Comparison of ENCODE assay signal across 9 cellular contexts in genomic region chr9:15873573-15874177, GRCh38.
DNase-seq lines count a peak whose midpoint lies in the region; ATAC-seq, FAIRE-seq and TF ChIP-seq lines count a peak whose summit lies in the region.
"Had no signal": no experiment of that assay in that cellular context is flagged by ENCODE, and none has a peak within 500 bp of the region (broad histone marks: within the 10 kb centered on the region; RNA-seq: fewer than 3 reads in every experiment).

No MANE protein-coding gene starts in this region.

- WGBS in body of pancreas, 2 donors, result 4 to 8% methylated on average over 2 of the region's 2 CpGs
- 6% methylated on average over 2 of the region's 2 CpGs for WGBS in HepG2 (ENCODE audit: low lambda C conversion rate)

- H3K27ac ChIP-seq in HEK293 (ENCODE audit: extremely low read depth, low read depth, low read length) (no peak overlapping the region), body of pancreas (no peak overlapping the region), HepG2 (ENCODE audit: extremely low read length, insufficient read depth, low read length) (no peak overlapping the region)

- in situ Hi-C loops in HepG2 (cut with HindIII; ENCODE audit: extremely low pct_ligation_motif_present, low pct_unique_long_range_greater_than_20kb), result loop anchor here (25.0 kb wide), 1 partner anchor 1589 kb away; no protein-coding TSS in a partner anchor

- H4K20me1 ChIP-seq in HepG2 (ENCODE audit: insufficient read depth, low read length), result no peaks in the 10 kb centered on the region

- TF ChIP-seq EP300 in HepG2 (IDR thresholded peaks at IDR 0.05; ENCODE audit: low read depth in 2 of 2, low read length in 2 of 2), result no peak
- no peak for TF ChIP-seq EP300 in HepG2 (CRISPR knock-in tag; IDR thresholded peaks at IDR 0.05; ENCODE audit: borderline replicate concordance)

- FAIRE-seq in HepG2 (lab: Jason Lieb, UNC), result peak; percentile 18

- no TSS peak for BruUV-seq in HepG2 (replicated peaks; lab: Mats Ljungman, UMichigan)

- CTCF ChIA-PET in HEK293 (lab: Yijun Ruan, JAX) (interaction anchor here (0.6 to 2.7 kb wide), 15 partner anchors 9 to 1190 kb away, joined by 3 to 25 read pairs (median 3); no protein-coding TSS in a partner anchor), HepG2 (lab: Yijun Ruan, JAX; ENCODE audit: low intra/inter-chr PET ratio, low total read pairs) (interaction anchor here (0.8 to 1.6 kb wide), 2 partner anchors 260 to 1589 kb away, joined by 3 to 14 read pairs; no protein-coding TSS in a partner anchor)

- TF ChIP-seq CTCF in HEK293 (tag by site-specific recombination; IDR thresholded peaks at IDR 0.05) (0 out of 2 replicates have a peak, but pooled peaks have one; percentile 14), body of pancreas (IDR thresholded peaks at IDR 0.05) (peak; percentile 26 to 57 (median 55)), HepG2 (CRISPR knock-in tag; IDR thresholded peaks at IDR 0.05) (peak; percentile 61)

- no peaks in the 10 kb centered on the region for H3K79me2 ChIP-seq in HepG2 (ENCODE audit: insufficient read depth, low read length)

- DNase-seq in NCI-H2081 (lab: John Stamatoyannopoulos, UW) (peak; percentile 61 to 71), NCI-H2081 treated with DMSO at 0.1 percent for 48 hours (lab: John Stamatoyannopoulos, UW) (no peak), NCI-H2196 (lab: John Stamatoyannopoulos, UW; ENCODE audit: unreplicated experiment) (peak; percentile 82), body of pancreas (no peak), HepG2 (ENCODE audit: low spot score) (peak; percentile 33), GM19238 (ENCODE audit: insufficient read length, low spot score) (no peak)
- DNase-seq in activated CD8-positive, alpha-beta memory T cell treated with anti-CD3 and anti-CD28 coated beads, Interleukin-2, amount 50 U/mL, for 4 hours, result no peak
- DNase-seq: activated naive CD8-positive, alpha-beta T cell treated with anti-CD3 and anti-CD28 coated beads, Interleukin-2, amount 10 ng/mL, durations not matched to agents 7 days and 5 days had no signal

- TF ChIP-seq POLR2A in body of pancreas (IDR thresholded peaks at IDR 0.05) (no peak), HepG2 (IDR thresholded peaks at IDR 0.05; ENCODE audit: insufficient read depth in 1 of 2, low read depth in 2 of 2, low read length in 2 of 2) (no peak)

- POLR2A ChIA-PET in HEK293 (lab: Yijun Ruan, JAX), result no interaction called here
- POLR2A ChIA-PET in HepG2 (lab: Yijun Ruan, JAX), result no interaction called here

- H3K9me3 ChIP-seq in HEK293 (ENCODE audit: control insufficient read depth, insufficient read depth, low read depth, low read length), result no peaks in the 10 kb centered on the region
- no peaks in the 10 kb centered on the region for H3K9me3 ChIP-seq in body of pancreas
- H3K9me3 ChIP-seq in HepG2 (ENCODE audit: low read length), result no peaks in the 10 kb centered on the region

- peak; percentile 62 for ATAC-seq in body of pancreas
- ATAC-seq in HepG2, result peak; percentile 59; the same call in 2 of the 3 replicates

- no peak overlapping the region for H2AFZ ChIP-seq in HepG2 (ENCODE audit: low read length)

- no peaks in the 10 kb centered on the region for H3K4me1 ChIP-seq in HEK293 (ENCODE audit: control insufficient read depth, insufficient read depth, low read length)
- no peaks in the 10 kb centered on the region for H3K4me1 ChIP-seq in body of pancreas
- H3K4me1 ChIP-seq in HepG2 (ENCODE audit: insufficient read depth, low read length), result no peaks in the 10 kb centered on the region

- H3K36me3 ChIP-seq in HEK293 (ENCODE audit: control insufficient read depth in 2 of 2, insufficient read depth in 1 of 2, low read length in 2 of 2) (no peaks in the 10 kb centered on the region), body of pancreas (replicated peaks in 1 of 2; ENCODE audit: insufficient read depth in 1 of 2, low read depth in 2 of 2) (no peaks in the 10 kb centered on the region), HepG2 (replicated peaks in 1 of 2; ENCODE audit: control insufficient read depth in 1 of 2, insufficient read depth in 2 of 2, low read length in 2 of 2) (no peaks in the 10 kb centered on the region)

- intact Hi-C loops in body of pancreas (cut with DNase I) (no loop called here), HepG2 (cut with micrococcal nuclease; ENCODE audit: unreplicated experiment) (loop anchor here (1.0 to 10.0 kb wide), 3 partner anchors 161 to 1590 kb away; no protein-coding TSS in a partner anchor)

- no peak overlapping the region for H3K4me3 ChIP-seq in HEK293 (ENCODE audit: low read depth, low read length)
- H3K4me3 ChIP-seq in body of pancreas, result no peak overlapping the region
- no peak overlapping the region for H3K4me3 ChIP-seq in HepG2 (replicated peaks in 1 of 3; ENCODE audit: insufficient read depth in 1 of 3, low read depth in 2 of 3, low read length in 3 of 3)

- H3K27me3 ChIP-seq in body of pancreas (no peaks in the 10 kb centered on the region), HepG2 (ENCODE audit: control insufficient read depth in 1 of 2, insufficient read depth in 2 of 2, low read length in 2 of 2) (no peaks in the 10 kb centered on the region)

- no peak for TF ChIP-seq RAD21 in HepG2 (CRISPR knock-in tag; IDR thresholded peaks at IDR 0.05)

- no peak overlapping the region for H3K4me2 ChIP-seq in HepG2 (ENCODE audit: low read depth, low read length)

- H3K9ac ChIP-seq in HepG2 (ENCODE audit: insufficient read depth, low read depth, low read length), result no peak overlapping the region

TF ChIP-seq in HEK293, 187 proteins besides CTCF, POLR2A, EP300 and RAD21:
- no peak for TF ChIP-seq ZNF416 (tag by site-specific recombination; IDR thresholded peaks at IDR 0.05)
- TF ChIP-seq ZNF654 (tag by site-specific recombination; IDR thresholded peaks at IDR 0.05; ENCODE audit: low read depth), result peak; percentile 69

TF ChIP-seq in HepG2, 621 proteins besides CTCF, POLR2A, EP300 and RAD21:
- no peak for TF ChIP-seq MAX (IDR thresholded peaks at IDR 0.05)
- peak; percentile 63 for TF ChIP-seq STAG1 (CRISPR knock-in tag; IDR thresholded peaks at IDR 0.05)
- TF ChIP-seq NCOA1 (CRISPR knock-in tag; IDR thresholded peaks at IDR 0.05), result no peak
- TF ChIP-seq SETDB1 (CRISPR knock-in tag; IDR thresholded peaks at IDR 0.05; ENCODE audit: borderline replicate concordance), result no peak
- TF ChIP-seq SP1 (IDR thresholded peaks at IDR 0.05), result no peak
- TF ChIP-seq SP1 (CRISPR knock-in tag; IDR thresholded peaks at IDR 0.05), result no peak
- 0 out of 2 replicates have a peak, but pooled peaks have one; percentile 43 for TF ChIP-seq ARID3A (IDR thresholded peaks at IDR 0.05; ENCODE audit: low read depth, low read length)
- TF ChIP-seq MAFF (IDR thresholded peaks at IDR 0.05; ENCODE audit: low read depth, low read length), result no peak
- TF ChIP-seq TIGD3 (CRISPR knock-in tag; IDR thresholded peaks at IDR 0.05; ENCODE audit: borderline replicate concordance), result no peak
- TF ChIP-seq ZNF703 (CRISPR knock-in tag; IDR thresholded peaks at IDR 0.05; ENCODE audit: borderline replicate concordance), result no peak
- no peak for TF ChIP-seq KLF12 (CRISPR knock-in tag; IDR thresholded peaks at IDR 0.05; ENCODE audit: borderline replicate concordance)
- TF ChIP-seq SMC3 (IDR thresholded peaks at IDR 0.05; ENCODE audit: low read length), result peak; percentile 43; the same call in 1 of the 2 replicates
- TF ChIP-seq POLR2AphosphoS5 (IDR thresholded peaks at IDR 0.05; ENCODE audit: low read depth, low read length), result no peak

Comparison
In these comparisons a context has a peak if more than half of its experiments do, and no peak if none do; other contexts are left out.
1. DNase-seq: peak in NCI-H2081 (2 of 2), NCI-H2196 (single experiment) and HepG2 (single experiment); none in NCI-H2081 treated with DMSO at 0.1 percent for 48 hours (single experiment), body of pancreas (0 of 4), activated CD8-positive, alpha-beta memory T cell treated with anti-CD3 and anti-CD28 coated beads, Interleukin-2, amount 50 U/mL, for 4 hours (single experiment) and GM19238 (single experiment).
2. Peak in every context shown above with its lines, with median percentiles within 50 percentile points of each other: CTCF ChIP-seq.